In genomic region chr11:17391493-17392355, GRCh38 we compare ENCODE assay signal across 14 cellular contexts. TPM values are rescaled to one million over a fixed set of nuclear protein-coding genes. Genes with fewer than 3 reads are reported as not detected.
DNase-seq lines count a peak whose midpoint lies in the region; TF ChIP-seq lines count a peak whose summit lies in the region.
"Had no signal": no experiment of that assay in that cellular context is flagged by ENCODE, and none has a peak within 500 bp of the region (broad histone marks: within the 10 kb centered on the region; RNA-seq: fewer than 3 reads in every experiment).

No MANE protein-coding gene starts in this region.

- DNase-seq in DMS79 (lab: John Stamatoyannopoulos, UW) (peak; percentile 57), NCI-H2081 treated with DMSO at 0.1 percent for 48 hours (lab: John Stamatoyannopoulos, UW) (peak; percentile 56), SK-N-DZ (ENCODE audit: low spot score) (peak; percentile 80), left ventricle myocardium inferior (no peak), retina (no peak), HT-29 (ENCODE audit: low spot score) (no peak), activated gamma-delta T cell (lab: John Stamatoyannopoulos, UW) (no peak)
- DNase-seq: amniotic stem cell, heart right ventricle, MV-4-11, PC-3, T-cell had no signal

- TF ChIP-seq CTCF in left ventricle myocardium inferior (IDR thresholded peaks at IDR 0.05; ENCODE audit: borderline replicate concordance) = no peak

- no peaks in the 10 kb centered on the region for H3K36me3 ChIP-seq in BLaER1
- no peaks in the 10 kb centered on the region for H3K36me3 ChIP-seq in left ventricle myocardium inferior
- H3K36me3 ChIP-seq: heart right ventricle, tibial nerve had no signal

- H3K4me2 ChIP-seq in BLaER1 = peak overlapping the region; percentile 88

- no peaks in the 10 kb centered on the region for H3K27me3 ChIP-seq in BLaER1
- H3K27me3 ChIP-seq in left ventricle myocardium inferior (ENCODE audit: low read depth) = peaks cover 17% of the 10 kb centered on the region

- H3K9ac ChIP-seq in BLaER1 = no peak overlapping the region

- H3K9me3 ChIP-seq in BLaER1 (no peaks in the 10 kb centered on the region), left ventricle myocardium inferior (replicated peaks) (no peaks in the 10 kb centered on the region)
- H3K9me3 ChIP-seq: heart right ventricle, tibial nerve had no signal

- H3K27ac ChIP-seq in BLaER1 (no peak overlapping the region), left ventricle myocardium inferior (replicated peaks) (no peak overlapping the region)
- H3K27ac ChIP-seq: heart right ventricle, tibial nerve had no signal

- H3K4me3 ChIP-seq in BLaER1 (no peak overlapping the region), left ventricle myocardium inferior (no peak overlapping the region)
- H3K4me3 ChIP-seq: heart right ventricle, tibial nerve had no signal

- no peaks in the 10 kb centered on the region for H4K20me1 ChIP-seq in BLaER1

- intact Hi-C loops in left ventricle myocardium inferior (cut with micrococcal nuclease) = no loop called here

- H3K4me1 ChIP-seq in BLaER1 (peaks cover 46% of the 10 kb centered on the region), left ventricle myocardium inferior (peaks cover 20% of the 10 kb centered on the region)

RNA-seq across cellular contexts. Expression of gene KCNJ11, which starts 3.3 kb away (rescaled TPM):
- 37.2 and 39.9 TPM in 2 replicates for polyA plus RNA-seq in SK-N-DZ (2014; cell fraction: cytosol; rRNA removed)
- 17.7 and 20.3 TPM in 2 replicates for polyA plus RNA-seq in SK-N-DZ (2014; cell fraction: nucleus; rRNA removed)
- total RNA-seq in left ventricle myocardium inferior = 17.5 TPM
- 2.1 and 6.6 TPM in 2 replicates for total RNA-seq in HT-29 (2014; rRNA removed; shearing (Covaris generic))

RNA-seq across cellular contexts. Expression of gene NCR3LG1, which starts 40.1 kb away (rescaled TPM):
- polyA plus RNA-seq in SK-N-DZ (2014; cell fraction: cytosol; rRNA removed) = 18.4 and 24.1 TPM in 2 replicates
- polyA plus RNA-seq in SK-N-DZ (2014; cell fraction: nucleus; rRNA removed) = 28.3 and 50.0 TPM in 2 replicates
- 0.80 TPM for total RNA-seq in left ventricle myocardium inferior
- total RNA-seq in HT-29 (2014; rRNA removed; shearing (Covaris generic)) = 12.7 and 14.6 TPM in 2 replicates

Comparison
In these comparisons a context has a peak if more than half of its experiments do, and no peak if none do; other contexts are left out.
1. DNase-seq: peak in DMS79 (single experiment), NCI-H2081 treated with DMSO at 0.1 percent for 48 hours (single experiment) and SK-N-DZ (single experiment); none in left ventricle myocardium inferior (single experiment), retina (single experiment), HT-29 (single experiment) and activated gamma-delta T cell (single experiment).